8 cellular contexts compared by ENCODE assay signal in the genomic region with DNA sequence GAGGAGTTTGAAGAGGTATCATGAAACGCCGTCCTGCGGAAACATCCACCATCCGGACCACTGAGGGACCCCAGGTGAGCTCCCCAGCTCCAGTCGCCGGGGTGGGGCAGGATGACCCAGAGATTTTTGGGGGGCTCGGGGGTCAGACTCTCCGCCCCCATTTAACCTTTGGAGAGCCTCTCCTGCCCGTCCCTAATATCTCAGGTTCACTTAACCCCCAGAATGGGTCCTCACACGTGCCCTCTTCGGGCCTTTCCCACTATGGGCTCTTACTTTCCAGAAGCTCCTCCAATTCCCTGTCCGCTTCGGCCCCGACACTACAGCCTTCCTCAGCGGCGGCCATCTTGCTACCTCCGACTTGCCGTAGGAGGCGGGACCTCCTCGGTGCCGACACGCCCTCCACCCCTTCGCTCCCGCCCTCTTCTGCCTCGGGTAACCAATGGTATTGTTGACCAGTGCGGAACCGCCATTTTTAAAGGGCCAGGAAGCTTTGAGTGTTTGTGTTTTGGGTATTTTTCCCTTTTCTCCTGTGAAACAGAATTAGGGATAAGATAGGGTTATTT. TPM values are rescaled to one million over a fixed set of nuclear protein-coding genes. Genes with fewer than 3 reads are reported as not detected.
DNase-seq lines count a peak whose midpoint lies in the region; ATAC-seq lines count a peak whose summit lies in the region.

A gene with protein sequence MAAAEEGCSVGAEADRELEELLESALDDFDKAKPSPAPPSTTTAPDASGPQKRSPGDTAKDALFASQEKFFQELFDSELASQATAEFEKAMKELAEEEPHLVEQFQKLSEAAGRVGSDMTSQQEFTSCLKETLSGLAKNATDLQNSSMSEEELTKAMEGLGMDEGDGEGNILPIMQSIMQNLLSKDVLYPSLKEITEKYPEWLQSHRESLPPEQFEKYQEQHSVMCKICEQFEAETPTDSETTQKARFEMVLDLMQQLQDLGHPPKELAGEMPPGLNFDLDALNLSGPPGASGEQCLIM (minus strand): TSS at position 352 of the 563 bp plus-strand sequence. CDS start 9 bp downstream, at position 343.

- peak within 1 kb of the TSS; percentile 87 to 98 (median 96) for H3K4me3 Mint-ChIP-seq in IgD-negative memory B cell

- peaks cover 16 to 20% (median 20%) of the 10 kb centered on the region in 3 donors for H3K4me1 Mint-ChIP-seq in IgD-negative memory B cell

- peaks cover 20% of the 10 kb centered on the region for H3K4me1 ChIP-seq in mononuclear cell (ENCODE audit: insufficient read depth, low read length)

- H3K36me3 Mint-ChIP-seq in IgD-negative memory B cell, result peaks cover 2% of the 10 kb centered on the region

- peak within 1 kb of the TSS; percentile 91 to 97 (median 97) for H3K27ac Mint-ChIP-seq in IgD-negative memory B cell

- H3K9me3 ChIP-seq in mononuclear cell (ENCODE audit: low read depth, low read length), result no peaks in the 10 kb centered on the region

- H3K9me3 Mint-ChIP-seq in IgD-negative memory B cell, result no peaks in the 10 kb centered on the region

- no peaks in the 10 kb centered on the region for H3K27me3 Mint-ChIP-seq in IgD-negative memory B cell

- no peaks in the 10 kb centered on the region for H3K27me3 ChIP-seq in mononuclear cell (ENCODE audit: insufficient read depth, low read length)

- peak; percentile 98 for ATAC-seq in GM21529 (IDR thresholded peaks at IDR 0.05; ENCODE audit: unreplicated experiment)

- H3K4me3 ChIP-seq in mononuclear cell (ENCODE audit: low read length), result peak within 1 kb of the TSS; percentile 87

- DNase-seq in DMS 273 treated with DMSO at 0.1 percent for 48 hours (lab: John Stamatoyannopoulos, UW) (peak; percentile 79), OCI-M2 (lab: John Stamatoyannopoulos, UW; ENCODE audit: unreplicated experiment) (peak; percentile 13), activated T-cell treated with anti-CD3 and anti-CD28 coated beads for 4 hours (peak; percentile 92), epidermal melanocyte (ENCODE audit: insufficient read length, low spot score) (peak; percentile 96)
- DNase-seq in stimulated activated CD8-positive, alpha-beta memory T cell treated with anti-CD3 and anti-CD28 coated beads, Interleukin-4, amount 100 ng/mL, for 1 hour (ENCODE audit: low read depth in 2 of 2, low spot score in 1 of 2), result peak; percentile 84 to 87

RNA-seq across cellular contexts. Expression of the gene that starts here (rescaled TPM):
- polyA plus RNA-seq in IgD-negative memory B cell, result 37.8 TPM
- total RNA-seq in mononuclear cell, result 36.2 TPM

Comparison
In these comparisons a context has a peak if more than half of its experiments do, and no peak if none do; other contexts are left out.
1. Peak in every context shown above with its lines: DNase-seq, ATAC-seq and H3K4me3 ChIP-seq.
2. DNase-seq: peak in every context shown above with its lines; median percentile 96 in epidermal melanocyte; 92 in activated T-cell treated with anti-CD3 and anti-CD28 coated beads for 4 hours; 86 in stimulated activated CD8-positive, alpha-beta memory T cell treated with anti-CD3 and anti-CD28 coated beads, Interleukin-4, amount 100 ng/mL, for 1 hour; 79 in DMS 273 treated with DMSO at 0.1 percent for 48 hours; 13 in OCI-M2.